1 cellular context compared by ENCODE assay signal in genomic region chr5:181186902-181187499, GRCh38.
TF ChIP-seq lines count a peak whose summit lies in the region.

No MANE protein-coding gene starts in this region.

TF ChIP-seq in IMR-90, 13 proteins besides CTCF, POLR2A, EP300 and RAD21:
- no peak for TF ChIP-seq CEBPB (IDR thresholded peaks at IDR 0.05; ENCODE audit: low read depth, low read length)
- TF ChIP-seq MAZ (IDR thresholded peaks at IDR 0.05; ENCODE audit: borderline replicate concordance, low read depth, low read length), result no peak
- TF ChIP-seq ELK1 (IDR thresholded peaks at IDR 0.05; ENCODE audit: borderline replicate concordance, low read depth, low read length), result no peak
- TF ChIP-seq RCOR1 (IDR thresholded peaks at IDR 0.05; ENCODE audit: insufficient replicate concordance, low read length), result no peak
- no peak for TF ChIP-seq NFE2L2 (IDR thresholded peaks at IDR 0.05; ENCODE audit: low read depth, low read length)
- TF ChIP-seq SMC3 (IDR thresholded peaks at IDR 0.05; ENCODE audit: low read depth, low read length), result no peak
- no peak for TF ChIP-seq CHD1 (IDR thresholded peaks at IDR 0.05; ENCODE audit: low read depth, low read length)
- TF ChIP-seq FOS (IDR thresholded peaks at IDR 0.05; ENCODE audit: low read depth, low read length), result no peak
- TF ChIP-seq BHLHE40 (IDR thresholded peaks at IDR 0.05; ENCODE audit: low read depth, low read length), result no peak
- TF ChIP-seq RFX5 (IDR thresholded peaks at IDR 0.05; ENCODE audit: low read depth, low read length), result no peak
- TF ChIP-seq MXI1 (IDR thresholded peaks at IDR 0.05; ENCODE audit: borderline replicate concordance, low read depth, low read length), result no peak
- TF ChIP-seq USF2 (IDR thresholded peaks at IDR 0.05; ENCODE audit: low read depth, low read length), result no peak
